In genomic region chr2:9813312-9814128, GRCh38 we compare ENCODE assay signal across 9 cellular contexts. TPM values are rescaled to one million over a fixed set of nuclear protein-coding genes. Genes with fewer than 3 reads are reported as not detected.
DNase-seq lines count a peak whose midpoint lies in the region; ATAC-seq and TF ChIP-seq lines count a peak whose summit lies in the region.
"Had no signal": no experiment of that assay in that cellular context is flagged by ENCODE, and none has a peak within 500 bp of the region (broad histone marks: within the 10 kb centered on the region; RNA-seq: fewer than 3 reads in every experiment).

No MANE protein-coding gene starts in this region.

- peaks cover 7% of the 10 kb centered on the region for H3K27me3 Mint-ChIP-seq in activated naive CD8-positive, alpha-beta T cell treated with anti-CD3 and anti-CD28 coated beads for 36 hours

- H3K4me3 ChIP-seq in heart left ventricle (peak overlapping the region in 9 of 12 donors; percentile 1 to 37 (median 17)), retinal pigment epithelial cell (ENCODE audit: low read length) (peak overlapping the region; percentile 16)

- H3K27ac Mint-ChIP-seq in activated naive CD8-positive, alpha-beta T cell treated with anti-CD3 and anti-CD28 coated beads for 36 hours: no peak overlapping the region
- H3K27ac Mint-ChIP-seq: stimulated activated naive CD8-positive, alpha-beta T cell treated with anti-CD3 and anti-CD28 coated beads, Interleukin-15, Interleukin-2, amounts not matched to agents 100 ng/mL and 50 ng/mL, for 24 hours had no signal

- H3K9me3 ChIP-seq in heart left ventricle: no peaks in the 10 kb centered on the region

- H3K4me1 Mint-ChIP-seq in activated naive CD8-positive, alpha-beta T cell treated with anti-CD3 and anti-CD28 coated beads for 36 hours: peaks cover 1% of the 10 kb centered on the region

- H3K9me3 Mint-ChIP-seq in activated naive CD8-positive, alpha-beta T cell treated with anti-CD3 and anti-CD28 coated beads for 36 hours: no peaks in the 10 kb centered on the region
- H3K9me3 Mint-ChIP-seq: stimulated activated naive CD8-positive, alpha-beta T cell treated with anti-CD3 and anti-CD28 coated beads, Interleukin-15, Interleukin-2, amounts not matched to agents 100 ng/mL and 50 ng/mL, for 24 hours had no signal

- TF ChIP-seq POLR2A in heart left ventricle (IDR thresholded peaks at IDR 0.05): no peak

- DNase-seq in NCI-H2227 (lab: John Stamatoyannopoulos, UW; ENCODE audit: unreplicated experiment) (peak; percentile 69), NCI-H2227 treated with DMSO at 0.1 percent for 48 hours (lab: John Stamatoyannopoulos, UW) (no peak), SKM-1 (lab: John Stamatoyannopoulos, UW; ENCODE audit: unreplicated experiment) (peak; percentile 27), heart left ventricle (peak in 4 of 5 donors; percentile 58 to 78 (median 70)), retinal pigment epithelial cell (ENCODE audit: low read depth) (no peak)
- peak; percentile 69 for DNase-seq in activated naive CD8-positive, alpha-beta T cell treated with anti-CD3 and anti-CD28 coated beads for 36 hours

- ATAC-seq in heart left ventricle: peak; percentile 69 to 90 (median 82)
- no peak for ATAC-seq in HG03439 (IDR thresholded peaks at IDR 0.05; ENCODE audit: unreplicated experiment)

- H3K27ac ChIP-seq in heart left ventricle: no peak overlapping the region

- no peaks in the 10 kb centered on the region for H3K27me3 ChIP-seq in heart left ventricle

- intact Hi-C loops in heart left ventricle (cut with DNase I): loop anchor here in 9 of 10 donors (2.0 to 10.0 kb wide), 8 partner anchors 139 to 621 kb away; partner anchors contain the start of gene GRHL1 (in 3 of the 9)

- 16 to 20% (median 18%) methylated on average over 20 to 24 of the region's 24 CpGs for WGBS in heart left ventricle, 4 donors

- TF ChIP-seq CTCF in LNCAP (IDR thresholded peaks at IDR 0.05) (peak; percentile 88), heart left ventricle (IDR thresholded peaks at IDR 0.05) (peak; percentile 84 to 95 (median 91)), retinal pigment epithelial cell (conservative IDR thresholded peaks at IDR 0.05; ENCODE audit: low read depth, low read length) (peak; percentile 93)

- no peaks in the 10 kb centered on the region for H3K36me3 ChIP-seq in heart left ventricle

- peaks cover 3 to 16% (median 11%) of the 10 kb centered on the region in 12 donors for H3K4me1 ChIP-seq in heart left ventricle

- H3K36me3 Mint-ChIP-seq in activated naive CD8-positive, alpha-beta T cell treated with anti-CD3 and anti-CD28 coated beads for 36 hours: no peaks in the 10 kb centered on the region

- H3K4me3 Mint-ChIP-seq in activated naive CD8-positive, alpha-beta T cell treated with anti-CD3 and anti-CD28 coated beads for 36 hours: no peak overlapping the region
- H3K4me3 Mint-ChIP-seq: stimulated activated naive CD8-positive, alpha-beta T cell treated with anti-CD3 and anti-CD28 coated beads, Interleukin-15, Interleukin-2, amounts not matched to agents 100 ng/mL and 50 ng/mL, for 24 hours had no signal

RNA-seq across cellular contexts. Expression of gene TAF1B, which starts 29.8 kb away (rescaled TPM):
- total RNA-seq in activated naive CD8-positive, alpha-beta T cell treated with anti-CD3 and anti-CD28 coated beads for 36 hours: 10 to 100 TPM; 23.0 to 25.3 TPM
- 10 to 100 TPM in 1 of 9 donors, 1 to 10 TPM in 8; 3.8 to 13.9 (median 5.2) TPM for total RNA-seq in heart left ventricle
- polyA plus RNA-seq in heart left ventricle: 1 to 10 TPM; 1.1 to 4.7 TPM

Comparison
In these comparisons a context has a peak if more than half of its experiments do, and no peak if none do; other contexts are left out.
1. DNase-seq: peak in NCI-H2227 (single experiment), SKM-1 (single experiment), activated naive CD8-positive, alpha-beta T cell treated with anti-CD3 and anti-CD28 coated beads for 36 hours (single experiment) and heart left ventricle (4 of 5); none in NCI-H2227 treated with DMSO at 0.1 percent for 48 hours (single experiment) and retinal pigment epithelial cell (single experiment).
2. Peak in every context shown above with its lines, with median percentiles within 50 percentile points of each other: CTCF ChIP-seq.